In genomic region chr1:195450794-195451193, GRCh38 we compare ENCODE assay signal across 31 cellular contexts.
"Had no signal": no experiment of that assay in that cellular context is flagged by ENCODE, and none has a peak within 500 bp of the region (broad histone marks: within the 10 kb centered on the region; RNA-seq: fewer than 3 reads in every experiment).

No MANE protein-coding gene starts in this region.

- H3K4me1 Mint-ChIP-seq: activated CD4-positive, alpha-beta memory T cell treated with anti-CD3 and anti-CD28 coated beads, Interleukin-2, amount 10 ng/mL, durations not matched to agents 7 days and 5 days; activated CD4-positive, alpha-beta T cell treated with anti-CD3 and anti-CD28 coated beads for 36 hours; activated CD4-positive, alpha-beta T cell treated with anti-CD3 and anti-CD28 coated beads, Interleukin-2, amount 10 ng/mL, durations not matched to agents 7 days and 5 days; activated naive CD4-positive, alpha-beta T cell treated with anti-CD3 and anti-CD28 coated beads, Interleukin-2, amount 10 ng/mL, durations not matched to agents 7 days and 5 days; activated naive CD8-positive, alpha-beta T cell treated with anti-CD3 and anti-CD28 coated beads, Interleukin-2, amount 10 ng/mL, durations not matched to agents 7 days and 5 days; brain; central memory CD8-positive, alpha-beta T cell; T-helper 17 cell had no signal

- H3K9me3 Mint-ChIP-seq: activated CD4-positive, alpha-beta T cell treated with anti-CD3 and anti-CD28 coated beads, Interleukin-2, amount 10 ng/mL, durations not matched to agents 7 days and 5 days; activated naive CD4-positive, alpha-beta T cell treated with anti-CD3 and anti-CD28 coated beads, Interleukin-2, amount 10 ng/mL, durations not matched to agents 7 days and 5 days had no signal

- H3K4me3 Mint-ChIP-seq: activated CD4-positive, alpha-beta memory T cell treated with anti-CD3 and anti-CD28 coated beads, Interleukin-2, amount 10 ng/mL, durations not matched to agents 7 days and 5 days; activated CD4-positive, alpha-beta T cell treated with anti-CD3 and anti-CD28 coated beads for 36 hours; activated CD4-positive, alpha-beta T cell treated with anti-CD3 and anti-CD28 coated beads, Interleukin-2, amount 10 ng/mL, durations not matched to agents 7 days and 5 days; activated naive CD4-positive, alpha-beta T cell treated with anti-CD3 and anti-CD28 coated beads, Interleukin-2, amount 10 ng/mL, durations not matched to agents 7 days and 5 days; activated naive CD8-positive, alpha-beta T cell treated with anti-CD3 and anti-CD28 coated beads, Interleukin-2, amount 10 ng/mL, durations not matched to agents 7 days and 5 days; activated T-cell treated with anti-CD3 and anti-CD28 coated beads, Interleukin-2, amount 50 U/mL, for 24 hours; activated T-cell treated with anti-CD3 and anti-CD28 coated beads, Interleukin-2, amount 50 U/mL, for 72 hours; brain; central memory CD8-positive, alpha-beta T cell; dendritic cell treated with granulocyte-macrophage colony-stimulating factor and Interleukin-4, amounts not matched to agents 40 ng/mL and 50 ng/mL, for 4 days; endodermal cell; T-helper 17 cell; T-helper 2 cell treated with Interferon-gamma antibody and Interleukin-4, amounts not matched to agents 5 μg/mL and 100 μg/mL, for 36 hours had no signal

- H3K27ac Mint-ChIP-seq: activated CD4-positive, alpha-beta memory T cell treated with anti-CD3 and anti-CD28 coated beads, Interleukin-2, amount 10 ng/mL, durations not matched to agents 7 days and 5 days; activated CD4-positive, alpha-beta T cell treated with anti-CD3 and anti-CD28 coated beads for 36 hours; activated CD4-positive, alpha-beta T cell treated with anti-CD3 and anti-CD28 coated beads, Interleukin-2, amount 10 ng/mL, durations not matched to agents 7 days and 5 days; activated naive CD4-positive, alpha-beta T cell treated with anti-CD3 and anti-CD28 coated beads, Interleukin-2, amount 10 ng/mL, durations not matched to agents 7 days and 5 days; activated naive CD4-positive, alpha-beta T cell treated with anti-CD3 and anti-CD28 coated beads, Interleukin-2, amount 50 U/mL, for 72 hours; activated naive CD8-positive, alpha-beta T cell treated with anti-CD3 and anti-CD28 coated beads, Interleukin-2, amount 10 ng/mL, durations not matched to agents 7 days and 5 days; activated T-cell treated with anti-CD3 and anti-CD28 coated beads, Interleukin-2, amount 50 U/mL, for 24 hours; activated T-cell treated with anti-CD3 and anti-CD28 coated beads, Interleukin-2, amount 50 U/mL, for 72 hours; brain; dendritic cell treated with granulocyte-macrophage colony-stimulating factor and Interleukin-4, amounts not matched to agents 40 ng/mL and 50 ng/mL, for 4 days; T-helper 17 cell; T-helper 2 cell treated with Interferon-gamma antibody and Interleukin-4, amounts not matched to agents 5 μg/mL and 100 μg/mL, for 36 hours had no signal

- H3K27ac ChIP-seq: ascending aorta, coronary artery, dorsolateral prefrontal cortex, WERI-Rb-1 had no signal

- H3K4me3 ChIP-seq: ascending aorta, coronary artery, dorsolateral prefrontal cortex had no signal

- H3K27me3 ChIP-seq: ascending aorta, dorsolateral prefrontal cortex had no signal

- H3K36me3 Mint-ChIP-seq: activated naive CD4-positive, alpha-beta T cell treated with anti-CD3 and anti-CD28 coated beads, Interleukin-2, amount 10 ng/mL, durations not matched to agents 7 days and 5 days; activated naive CD8-positive, alpha-beta T cell treated with anti-CD3 and anti-CD28 coated beads, Interleukin-2, amount 10 ng/mL, durations not matched to agents 7 days and 5 days; brain had no signal

- ATAC-seq: activated CD4-positive, alpha-beta T cell treated with anti-CD3 and anti-CD28 coated beads for 36 hours; activated naive CD4-positive, alpha-beta T cell treated with anti-CD3 and anti-CD28 coated beads, Interleukin-2, amount 50 U/mL, for 72 hours; activated T-cell treated with anti-CD3 and anti-CD28 coated beads, Interleukin-2, amount 50 U/mL, for 72 hours; esophagus mucosa; T-helper 17 cell had no signal

- H3K9me3 ChIP-seq: ascending aorta had no signal

- H3K36me3 ChIP-seq: ascending aorta, WERI-Rb-1 had no signal

- DNase-seq: activated CD4-positive, alpha-beta memory T cell treated with anti-CD3 and anti-CD28 coated beads, Interleukin-2, amount 10 ng/mL, durations not matched to agents 7 days and 5 days; activated CD4-positive, alpha-beta T cell treated with anti-CD3 and anti-CD28 coated beads for 36 hours; activated CD4-positive, alpha-beta T cell treated with anti-CD3 and anti-CD28 coated beads, Interleukin-2, amount 10 ng/mL, durations not matched to agents 7 days and 5 days; activated CD4-positive, alpha-beta T cell treated with anti-CD3 and anti-CD28 coated beads, Interleukin-2, amount 50 U/mL, for 4 hours; activated CD4-positive, CD25-positive, alpha-beta regulatory T cell; activated CD4-positive, CD25-positive, alpha-beta regulatory T cell treated with anti-CD3 and anti-CD28 coated beads, Interleukin-2, amount 50 U/mL, for 72 hours; activated CD8-positive, alpha-beta memory T cell treated with anti-CD3 and anti-CD28 coated beads, Interleukin-2, amount 50 U/mL, for 48 hours; activated gamma-delta T cell; activated naive CD4-positive, alpha-beta T cell; activated naive CD4-positive, alpha-beta T cell treated with anti-CD3 and anti-CD28 coated beads, Interleukin-2, amount 10 ng/mL, durations not matched to agents 7 days and 5 days; activated naive CD8-positive, alpha-beta T cell treated with anti-CD3 and anti-CD28 coated beads, Interleukin-2, amount 10 ng/mL, durations not matched to agents 7 days and 5 days; activated T-cell treated with anti-CD3 and anti-CD28 coated beads for 4 hours; activated T-cell treated with anti-CD3 and anti-CD28 coated beads, Interleukin-2, amount 50 U/mL, for 24 hours; activated T-cell treated with anti-CD3 and anti-CD28 coated beads, Interleukin-2, amount 50 U/mL, for 72 hours; dorsolateral prefrontal cortex; effector memory CD4-positive, alpha-beta T cell; endodermal cell; foreskin fibroblast; head of caudate nucleus; T-helper 1 cell; T-helper 17 cell; T1000; WERI-Rb-1 had no signal

- H3K4me1 ChIP-seq: ascending aorta had no signal

- H3K27me3 Mint-ChIP-seq: activated CD4-positive, alpha-beta memory T cell treated with anti-CD3 and anti-CD28 coated beads, Interleukin-2, amount 10 ng/mL, durations not matched to agents 7 days and 5 days; activated CD4-positive, alpha-beta T cell treated with anti-CD3 and anti-CD28 coated beads for 36 hours; activated CD4-positive, alpha-beta T cell treated with anti-CD3 and anti-CD28 coated beads, Interleukin-2, amount 10 ng/mL, durations not matched to agents 7 days and 5 days; activated naive CD4-positive, alpha-beta T cell treated with anti-CD3 and anti-CD28 coated beads, Interleukin-2, amount 10 ng/mL, durations not matched to agents 7 days and 5 days; activated naive CD8-positive, alpha-beta T cell treated with anti-CD3 and anti-CD28 coated beads, Interleukin-2, amount 10 ng/mL, durations not matched to agents 7 days and 5 days; activated T-cell treated with anti-CD3 and anti-CD28 coated beads, Interleukin-2, amount 50 U/mL, for 24 hours; brain; central memory CD8-positive, alpha-beta T cell; dendritic cell treated with granulocyte-macrophage colony-stimulating factor and Interleukin-4, amounts not matched to agents 40 ng/mL and 50 ng/mL, for 4 days; T-helper 17 cell had no signal
